ENCODE assay signal across 8 cellular contexts in the genomic region with DNA sequence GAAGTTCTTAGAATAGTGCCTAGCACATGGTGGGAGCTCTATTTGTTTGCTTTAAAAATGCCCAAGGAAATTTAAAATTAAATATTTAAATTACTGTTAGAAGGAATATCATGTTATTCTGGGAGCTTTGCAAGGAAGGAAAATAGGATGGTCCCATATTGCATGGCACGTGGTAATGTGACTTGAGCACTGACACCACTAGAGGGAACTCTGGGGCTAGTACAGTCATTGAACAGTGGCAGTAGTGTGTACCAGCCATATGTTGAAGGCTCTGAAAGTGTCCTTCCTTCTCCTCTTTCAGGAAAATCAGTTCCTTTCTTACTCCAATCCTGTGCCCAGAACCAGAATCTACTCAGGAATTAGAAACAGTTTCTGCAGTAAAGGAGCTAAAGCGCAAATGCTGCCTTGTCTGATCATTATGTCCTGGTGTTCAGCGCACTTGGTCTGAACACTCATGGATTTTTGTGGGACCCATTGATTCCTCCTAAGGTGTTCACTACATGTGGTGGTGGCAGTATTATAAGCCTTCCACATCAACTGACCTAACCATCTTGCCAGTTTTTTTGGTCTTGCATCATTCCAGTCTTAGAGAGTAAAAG. TPM values are rescaled to one million over a fixed set of nuclear protein-coding genes. Genes with fewer than 3 reads are reported as not detected.
DNase-seq lines count a peak whose midpoint lies in the region; ATAC-seq, FAIRE-seq and TF ChIP-seq lines count a peak whose summit lies in the region.

No MANE protein-coding gene starts in this region.

- DNase-seq in HCEC 1CT (peak; percentile 37), M059J (ENCODE audit: low read depth) (peak; percentile 60), amniotic epithelial cell (ENCODE audit: low read depth) (peak; percentile 12), right lobe of liver (no peak)
- DNase-seq in activated naive CD4-positive, alpha-beta T cell treated with Interleukin-2 at 50 U/mL for 16 hours: no peak
- no peak for DNase-seq in activated CD8-positive, alpha-beta memory T cell treated with anti-CD3 and anti-CD28 coated beads, Interleukin-2, amount 50 U/mL, for 4 hours

- TF ChIP-seq POLR2A in right lobe of liver (IDR thresholded peaks at IDR 0.05): no peak

- 64% methylated on average over 3 of the region's 3 CpGs for WGBS in right lobe of liver (ENCODE audit: insufficient coverage, low coverage, low lambda C conversion rate, missing lambda C conversion rate)

- peak; percentile 76 to 92 (median 88) for ATAC-seq in right lobe of liver

- H3K36me3 ChIP-seq in right lobe of liver: peaks cover 0 to 38% (median 0%) of the 10 kb centered on the region in 4 donors

- peak; percentile 86 for TF ChIP-seq CTCF in 22Rv1 (IDR thresholded peaks at IDR 0.05)
- peak; percentile 39 to 63 (median 46) for TF ChIP-seq CTCF in right lobe of liver (IDR thresholded peaks at IDR 0.05)

- no peaks in the 10 kb centered on the region for H3K27me3 ChIP-seq in right lobe of liver

- peaks cover 0 to 12% (median 0%) of the 10 kb centered on the region in 4 donors for H3K4me1 ChIP-seq in right lobe of liver

- no peaks in the 10 kb centered on the region for H3K9me3 ChIP-seq in right lobe of liver

- intact Hi-C loops in right lobe of liver (cut with DNase I): no loop called here

- FAIRE-seq in G401.6 (lab: Jason Lieb, UNC): peak; percentile 71

- H3K4me3 ChIP-seq in right lobe of liver: no peak overlapping the region

- H3K27ac ChIP-seq in 22Rv1: no peak overlapping the region
- no peak overlapping the region for H3K27ac ChIP-seq in right lobe of liver

RNA-seq across cellular contexts. Expression of a gene that starts 54.1 kb away (rescaled TPM):
- total RNA-seq in M059J (2014; rRNA removed; shearing (Covaris generic)): 0.49 and 0.66 TPM in 2 replicates
- 10 to 100 TPM; 26.8 to 69.6 (median 45.3) TPM for total RNA-seq in right lobe of liver

Comparison
In these comparisons a context has a peak if more than half of its experiments do, and no peak if none do; other contexts are left out.
1. DNase-seq: peak in HCEC 1CT (single experiment), M059J (single experiment) and amniotic epithelial cell (single experiment); none in right lobe of liver (0 of 3), activated naive CD4-positive, alpha-beta T cell treated with Interleukin-2 at 50 U/mL for 16 hours (single experiment) and activated CD8-positive, alpha-beta memory T cell treated with anti-CD3 and anti-CD28 coated beads, Interleukin-2, amount 50 U/mL, for 4 hours (single experiment).
2. RNA of a gene that starts 54.1 kb away (total RNA-seq): 26.8 to 69.6 TPM in right lobe of liver; 0.49 to 0.66 TPM in M059J; every median in the first group is over 10 times any median in the second.